ENCODE assay signal across 9 cellular contexts in genomic region chr6:163405412-163406309, GRCh38. TPM values are rescaled to one million over a fixed set of nuclear protein-coding genes. Genes with fewer than 3 reads are reported as not detected.
A peak's percentile ranks its signal among the peaks of the same experiment; 100 is the strongest.
DNase-seq lines count a peak whose midpoint lies in the region; ATAC-seq and TF ChIP-seq lines count a peak whose summit lies in the region.
"Had no signal": no experiment of that assay in that cellular context is flagged by ENCODE, and none has a peak within 500 bp of the region (broad histone marks: within the 10 kb centered on the region; RNA-seq: fewer than 3 reads in every experiment).

No MANE protein-coding gene starts in this region.

- peak; percentile 82 for ATAC-seq in HG02840 (IDR thresholded peaks at IDR 0.05; ENCODE audit: low FRiP score, unreplicated experiment)

- peak; percentile 42 for TF ChIP-seq POLR2A in transverse colon (IDR thresholded peaks at IDR 0.05)

- TF ChIP-seq CTCF in RWPE1 (conservative IDR thresholded peaks at IDR 0.05; ENCODE audit: low read depth) = no peak
- TF ChIP-seq CTCF in transverse colon (IDR thresholded peaks at IDR 0.05) = no peak

- H3K27ac ChIP-seq in RWPE1 (peak overlapping the region; percentile 56), cingulate gyrus (ENCODE audit: low read depth, low read length) (peak overlapping the region; percentile 98), transverse colon (peak overlapping the region; percentile 63 to 78 (median 70))
- H3K27ac ChIP-seq: 22Rv1 had no signal

- H3K9me3 ChIP-seq in transverse colon = no peaks in the 10 kb centered on the region

- CTCF ChIA-PET in RWPE1 (lab: Yijun Ruan, JAX) = no interaction called here

- no peaks in the 10 kb centered on the region for H3K36me3 ChIP-seq in transverse colon

- DNase-seq in NCI-H2029 (lab: John Stamatoyannopoulos, UW) = peak; percentile 15
- DNase-seq in NCI-H2029 treated with DMSO at 0.1 percent for 48 hours (lab: John Stamatoyannopoulos, UW) = no peak
- DNase-seq in RWPE1 (ENCODE audit: low spot score) = no peak
- DNase-seq in midbrain (lab: John Stamatoyannopoulos, UW) = peak; percentile 87
- DNase-seq in transverse colon = peak; percentile 46
- DNase-seq in LoVo (ENCODE audit: low spot score) = no peak

- POLR2A ChIA-PET in RWPE1 (lab: Yijun Ruan, JAX; ENCODE audit: low non-redundant PET) = no interaction called here

- no peak for TF ChIP-seq EP300 in transverse colon (IDR thresholded peaks at IDR 0.05; ENCODE audit: low read depth)

- in situ Hi-C loops in transverse colon (cut with MboI; ENCODE audit: low pct_ligation_motif_present in 1 of 4, low pct_unique_long_range_greater_than_20kb in 1 of 4, low sequenced_read_pairs in 3 of 4) = no loop called here

- H3K4me1 ChIP-seq in transverse colon = peaks cover 0 to 14% (median 5%) of the 10 kb centered on the region in 4 donors

- H3K4me3 ChIP-seq in transverse colon = peak overlapping the region in 2 of 4 donors; percentile 4 to 7

- 52 to 62% methylated on average over 8 to 18 of the region's 18 CpGs for WGBS in transverse colon (ENCODE audit: low coverage in 1 of 2), 2 donors

- peaks cover 17% of the 10 kb centered on the region for H3K27me3 ChIP-seq in transverse colon

- intact Hi-C loops in transverse colon (cut with DNase I; ENCODE audit: low total_unique reads) = no loop called here

RNA-seq across cellular contexts. Expression of gene QKI, which starts 8.9 kb away (rescaled TPM):
- 10 to 100 TPM in 3 of 4 donors, 1 to 10 TPM in 1; 8.4 to 41.8 (median 22.7) TPM for total RNA-seq in transverse colon

Comparison
In these comparisons a context has a peak if more than half of its experiments do, and no peak if none do; other contexts are left out.
1. DNase-seq: peak in NCI-H2029 (single experiment), midbrain (single experiment) and transverse colon (single experiment); none in NCI-H2029 treated with DMSO at 0.1 percent for 48 hours (single experiment), RWPE1 (single experiment) and LoVo (single experiment).
2. Peak in every context shown above with its lines, with median percentiles within 50 percentile points of each other: H3K27ac ChIP-seq.